In genomic region chrX:39261446-39262147, GRCh38 we compare ENCODE assay signal across 8 cellular contexts.
DNase-seq lines count a peak whose midpoint lies in the region; ATAC-seq and TF ChIP-seq lines count a peak whose summit lies in the region.

No MANE protein-coding gene starts in this region.

- H3K4me3 Mint-ChIP-seq in CD4-positive, alpha-beta T cell: no peak overlapping the region
- H3K4me3 Mint-ChIP-seq in activated naive CD8-positive, alpha-beta T cell: no peak overlapping the region

- no peak overlapping the region for H3K27ac ChIP-seq in CD4-positive, alpha-beta T cell (ENCODE audit: low read depth, low read length)
- H3K27ac ChIP-seq in thyroid gland: no peak overlapping the region

- no peak overlapping the region for H3K27ac Mint-ChIP-seq in CD4-positive, alpha-beta T cell
- H3K27ac Mint-ChIP-seq in activated naive CD8-positive, alpha-beta T cell: peak overlapping the region; percentile 91

- WGBS in thyroid gland, 2 donors: 42 to 64% methylated on average over 1 of the region's 1 CpG

- no peaks in the 10 kb centered on the region for H3K9me3 ChIP-seq in CD4-positive, alpha-beta T cell (ENCODE audit: control insufficient read depth, low read length)
- no peaks in the 10 kb centered on the region for H3K9me3 ChIP-seq in thyroid gland

- no peak for TF ChIP-seq POLR2A in thyroid gland (IDR thresholded peaks at IDR 0.05)

- H3K4me1 ChIP-seq in thyroid gland: no peaks in the 10 kb centered on the region

- no peaks in the 10 kb centered on the region for H3K27me3 Mint-ChIP-seq in CD4-positive, alpha-beta T cell
- H3K27me3 Mint-ChIP-seq in activated naive CD8-positive, alpha-beta T cell: no peaks in the 10 kb centered on the region

- no peaks in the 10 kb centered on the region for H3K27me3 ChIP-seq in CD4-positive, alpha-beta T cell (ENCODE audit: control insufficient read depth, insufficient read depth, low read length)
- no peaks in the 10 kb centered on the region for H3K27me3 ChIP-seq in thyroid gland

- POLR2A ChIA-PET in CD4-positive, alpha-beta T cell (lab: Charles Lee): interaction anchor here (1.2 kb wide), 1 partner anchor 9 kb away, joined by 5 read pairs; no protein-coding TSS in a partner anchor

- CTCF ChIA-PET in CD4-positive, alpha-beta T cell (lab: Charles Lee): interaction anchor here (1.0 to 1.3 kb wide), 3 partner anchors 47 to 154 kb away, joined by 3 read pairs; no protein-coding TSS in a partner anchor

- H3K4me1 Mint-ChIP-seq in CD4-positive, alpha-beta T cell (ENCODE audit: low read depth): peaks cover 11% of the 10 kb centered on the region
- peaks cover 50% of the 10 kb centered on the region for H3K4me1 Mint-ChIP-seq in activated naive CD8-positive, alpha-beta T cell (ENCODE audit: low read depth)

- in situ Hi-C loops in GM13977 (cut with MboI; ENCODE audit: low pct_unique_long_range_greater_than_20kb, low sequenced_read_pairs, unreplicated experiment): no loop called here

- no peaks in the 10 kb centered on the region for H3K36me3 ChIP-seq in thyroid gland

- peak in 3 of 10 experiments; percentile 1 to 3 (median 3) for DNase-seq in CD4-positive, alpha-beta T cell
- DNase-seq in GM13977 (ENCODE audit: low spot score): peak; percentile 12
- peak; percentile 53 for DNase-seq in NCI-H2227 treated with DMSO at 0.1 percent for 48 hours (lab: John Stamatoyannopoulos, UW)
- DNase-seq in inferior parietal cortex (ENCODE audit: extremely low spot score): peak; percentile 64
- peak in 1 of 2 donors; percentile 1 for DNase-seq in thyroid gland
- DNase-seq in cerebellar nuclear complex (lab: John Stamatoyannopoulos, UW): no peak

- no peak overlapping the region for H3K4me3 ChIP-seq in thyroid gland (replicated peaks in 1 of 3)

- intact Hi-C loops in CD4-positive, alpha-beta T cell (cut with DNase I, micrococcal nuclease): loop anchor here (5.0 kb wide), 1 partner anchor 186 kb away; no protein-coding TSS in a partner anchor
- intact Hi-C loops in thyroid gland (cut with DNase I): no loop called here

- peak; percentile 59 for TF ChIP-seq CTCF in CD4-positive, alpha-beta T cell (IDR thresholded peaks at IDR 0.05)
- TF ChIP-seq CTCF in GM13977 (IDR thresholded peaks at IDR 0.05; ENCODE audit: extremely low read depth, insufficient read depth, missing control alignments): peak; percentile 72
- TF ChIP-seq CTCF in thyroid gland (IDR thresholded peaks at IDR 0.05): peak in 4 of 6 experiments; percentile 19 to 51 (median 44)

- peaks cover 2% of the 10 kb centered on the region for H3K9me3 Mint-ChIP-seq in CD4-positive, alpha-beta T cell
- no peaks in the 10 kb centered on the region for H3K9me3 Mint-ChIP-seq in activated naive CD8-positive, alpha-beta T cell (ENCODE audit: low read depth)

- peak; percentile 60 for ATAC-seq in CD4-positive, alpha-beta T cell (ENCODE audit: poor library complexity)
- ATAC-seq in HG02884 (IDR thresholded peaks at IDR 0.05; ENCODE audit: unreplicated experiment): no peak

- no peaks in the 10 kb centered on the region for H3K36me3 Mint-ChIP-seq in CD4-positive, alpha-beta T cell (ENCODE audit: low read depth)
- no peaks in the 10 kb centered on the region for H3K36me3 Mint-ChIP-seq in activated naive CD8-positive, alpha-beta T cell

Comparison
In these comparisons a context has a peak if more than half of its experiments do, and no peak if none do; other contexts are left out.
1. DNase-seq: peak in GM13977 (single experiment), NCI-H2227 treated with DMSO at 0.1 percent for 48 hours (single experiment) and inferior parietal cortex (single experiment); none in cerebellar nuclear complex (0 of 2).
2. Peak in every context shown above with its lines, with median percentiles within 50 percentile points of each other: CTCF ChIP-seq.